8 cellular contexts compared by ENCODE assay signal in the genomic region with DNA sequence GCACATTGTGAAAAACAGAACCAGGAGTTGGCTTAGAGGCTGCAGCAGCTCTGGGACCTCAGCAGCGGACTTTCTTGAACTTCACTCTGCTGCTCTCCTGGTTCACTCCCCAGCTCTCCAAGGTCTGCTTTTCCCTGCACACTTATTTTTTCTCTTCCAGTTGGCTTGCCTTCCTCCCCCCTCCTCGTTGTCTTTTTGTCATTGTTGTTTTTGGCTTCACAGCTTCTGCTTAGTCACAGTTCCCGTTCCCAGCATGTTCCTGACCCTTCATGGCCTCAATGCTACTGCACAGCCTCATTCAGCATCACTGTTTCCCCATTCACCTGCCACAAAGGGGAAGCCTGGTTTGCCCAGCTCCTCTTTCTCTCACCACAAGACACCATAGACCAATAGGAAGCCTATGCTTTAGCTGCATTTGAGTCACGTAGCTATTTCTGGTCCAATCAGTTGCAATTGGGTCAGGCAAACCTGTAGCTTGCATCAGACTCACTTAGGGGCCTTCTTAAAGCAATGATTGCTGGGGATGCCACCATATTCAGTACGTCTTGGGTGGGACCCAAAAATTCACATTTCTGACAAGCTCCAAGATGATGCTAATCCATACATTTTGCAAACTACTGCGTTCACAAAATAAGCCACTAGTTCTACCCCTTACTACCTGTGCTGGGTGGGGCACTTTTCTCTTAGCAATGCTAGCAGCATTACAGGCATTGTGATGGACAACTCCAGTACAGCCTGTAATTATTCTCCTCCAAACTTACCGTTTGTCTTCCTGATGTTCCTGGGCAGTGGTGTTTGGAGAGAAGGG. TPM values are rescaled to one million over a fixed set of nuclear protein-coding genes. Genes with fewer than 3 reads are reported as not detected.
DNase-seq lines count a peak whose midpoint lies in the region; ATAC-seq and TF ChIP-seq lines count a peak whose summit lies in the region.

No MANE protein-coding gene starts in this region.

- no peaks in the 10 kb centered on the region for H4K20me1 ChIP-seq in PC-3 (ENCODE audit: low read length)

- no peaks in the 10 kb centered on the region for H3K9me3 Mint-ChIP-seq in Calu3 (ENCODE audit: low read depth, unreplicated experiment)

- peak overlapping the region; percentile 61 for H3K4me2 ChIP-seq in PC-3 (ENCODE audit: low read length)

- H3K79me2 ChIP-seq in PC-3 (ENCODE audit: low read length): no peaks in the 10 kb centered on the region

- POLR2A ChIA-PET in PC-3 (lab: Charles Lee; ENCODE audit: unreplicated experiment): interaction anchor here (0.6 kb wide), 1 partner anchor 58 kb away, joined by 3 read pairs; no protein-coding TSS in a partner anchor

- BruUV-seq in PC-3 (replicated peaks; lab: Mats Ljungman, UMichigan) (no TSS peak), Calu3 (replicated peaks; lab: Mats Ljungman, UMichigan) (no TSS peak)

- H3K4me1 Mint-ChIP-seq in Calu3 (ENCODE audit: low read depth, unreplicated experiment): peaks cover 8% of the 10 kb centered on the region

- peaks cover 26% of the 10 kb centered on the region for H3K4me1 ChIP-seq in PC-3 (ENCODE audit: insufficient read depth, low read length)

- CTCF ChIA-PET in PC-3 (lab: Charles Lee): interaction anchor here (0.7 kb wide), 1 partner anchor 124 kb away, joined by 4 read pairs; no protein-coding TSS in a partner anchor
- CTCF ChIA-PET in Calu3 (lab: Charles Lee): interaction anchor here (0.6 kb wide), 1 partner anchor 91 kb away, joined by 4 read pairs; no protein-coding TSS in a partner anchor

- H3K36me3 ChIP-seq in PC-3 (ENCODE audit: low read depth, low read length): no peaks in the 10 kb centered on the region

- peak overlapping the region; percentile 23; the same call in 1 of the 2 replicates for H3K9ac ChIP-seq in PC-3 (ENCODE audit: low read length)

- peak overlapping the region; percentile 60 for H3K27ac ChIP-seq in PC-3 (ENCODE audit: low read length)

- no peak overlapping the region for H3K27ac Mint-ChIP-seq in Calu3 (ENCODE audit: unreplicated experiment)

- no peaks in the 10 kb centered on the region for H3F3A ChIP-seq in PC-3 (ENCODE audit: low read length, unreplicated experiment)

- peak; percentile 44 for TF ChIP-seq POLR2A in GM18505 (IDR thresholded peaks at IDR 0.05; ENCODE audit: borderline replicate concordance, extremely low read depth, insufficient read depth, insufficient read length)

- TF ChIP-seq CTCF in PC-3 (conservative IDR thresholded peaks at IDR 0.05; ENCODE audit: low read depth, low read length): no peak
- no peak for TF ChIP-seq CTCF in Calu3 (IDR thresholded peaks at IDR 0.05; ENCODE audit: unreplicated experiment)

- H3K9me3 ChIP-seq in PC-3 (ENCODE audit: low read length): no peaks in the 10 kb centered on the region

- H3K36me3 Mint-ChIP-seq in Calu3 (ENCODE audit: insufficient read depth, unreplicated experiment): no peaks in the 10 kb centered on the region

- ATAC-seq in GM18505 (IDR thresholded peaks at IDR 0.05; ENCODE audit: unreplicated experiment): peak; percentile 58
- peak; percentile 85 for ATAC-seq in HG02610 (IDR thresholded peaks at IDR 0.05; ENCODE audit: unreplicated experiment)
- peak; percentile 86 for ATAC-seq in PC-3

- peaks cover 40% of the 10 kb centered on the region for H3K27me3 Mint-ChIP-seq in Calu3 (ENCODE audit: unreplicated experiment)

- no peak overlapping the region for H3K4me3 Mint-ChIP-seq in Calu3 (ENCODE audit: low read depth, unreplicated experiment)

- H3K27me3 ChIP-seq in PC-3 (ENCODE audit: low read length): no peaks in the 10 kb centered on the region

- H3K4me3 ChIP-seq in PC-3 (ENCODE audit: low read length): no peak overlapping the region

- peak; percentile 88 for DNase-seq in PC-3
- peak; percentile 98 for DNase-seq in dermis microvascular lymphatic vessel endothelial cell (ENCODE audit: low read depth in 2 of 2)
- peak; percentile 44 for DNase-seq in non-pigmented ciliary epithelial cell (ENCODE audit: low read depth)
- DNase-seq in LoVo (ENCODE audit: low spot score): no peak
- no peak for DNase-seq in Calu3
- DNase-seq in NCI-H526 treated with DMSO at 0.1 percent for 48 hours (lab: John Stamatoyannopoulos, UW): no peak

- H3K9me2 ChIP-seq in PC-3 (replicated peaks; ENCODE audit: low read length): no peaks in the 10 kb centered on the region

- H2AFZ ChIP-seq in PC-3 (ENCODE audit: low read length): peak overlapping the region; percentile 47

- intact Hi-C loops in PC-3 (cut with micrococcal nuclease) (loop anchor here (5.0 kb wide), 1 partner anchor 123 kb away; no protein-coding TSS in a partner anchor), Calu3 (cut with micrococcal nuclease; ENCODE audit: unreplicated experiment) (no loop called here)

RNA-seq across cellular contexts. Expression of gene SUMF1, which starts 7.8 kb away (rescaled TPM):
- total RNA-seq in PC-3 (2014; rRNA removed) (79.1 and 81.5 TPM in 2 replicates), dermis microvascular lymphatic vessel endothelial cell (45.1 and 77.0 TPM in 2 replicates), Calu3 (2022) (24.8 and 31.8 TPM in 2 replicates)

RNA-seq across cellular contexts. Expression of gene ITPR1, which starts 18.3 kb away (rescaled TPM):
- 48.5 and 57.5 TPM in 2 replicates for total RNA-seq in PC-3 (2014; rRNA removed)
- total RNA-seq in dermis microvascular lymphatic vessel endothelial cell: 21.6 and 27.6 TPM in 2 replicates
- 4.2 and 6.2 TPM in 2 replicates for total RNA-seq in Calu3 (2022)

Comparison
In these comparisons a context has a peak if more than half of its experiments do, and no peak if none do; other contexts are left out.
1. DNase-seq: peak in PC-3 (single experiment), dermis microvascular lymphatic vessel endothelial cell (2 of 2) and non-pigmented ciliary epithelial cell (single experiment); none in LoVo (single experiment), Calu3 (single experiment) and NCI-H526 treated with DMSO at 0.1 percent for 48 hours (single experiment).
2. Peak in every context shown above with its lines, with median percentiles within 50 percentile points of each other: ATAC-seq.